In the genomic region with DNA sequence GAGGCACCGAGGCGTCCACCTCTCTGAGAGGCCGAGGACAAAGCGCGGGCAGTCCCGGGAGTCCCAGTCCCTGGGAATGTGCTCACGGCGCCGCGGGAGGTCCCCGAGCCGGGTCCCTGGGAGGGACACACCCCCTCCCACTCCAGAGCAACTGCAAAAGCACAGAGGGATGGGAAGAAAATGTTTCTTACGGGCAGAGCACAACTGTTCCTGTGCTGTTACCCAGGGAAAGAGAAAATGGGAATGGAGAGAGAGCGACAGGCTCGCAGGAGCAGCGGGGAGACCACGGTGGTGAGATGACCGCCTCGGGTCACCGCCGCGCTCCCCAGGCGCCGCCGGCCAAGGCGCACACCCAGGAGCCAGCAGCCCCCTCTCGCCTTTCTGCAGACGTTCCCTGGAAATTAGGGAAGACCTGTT, we compare ENCODE assay signal across 8 cellular contexts. TPM values are rescaled to one million over a fixed set of nuclear protein-coding genes. Genes with fewer than 3 reads are reported as not detected.
A peak's percentile ranks its signal among the peaks of the same experiment; 100 is the strongest.
DNase-seq lines count a peak whose midpoint lies in the region; ATAC-seq and TF ChIP-seq lines count a peak whose summit lies in the region.

No MANE protein-coding gene starts in this region.

- H3K36me3 ChIP-seq in PC-9 (ENCODE audit: low read depth): no peaks in the 10 kb centered on the region
- H3K36me3 ChIP-seq in esophagus (ENCODE audit: control insufficient read depth in 2 of 2, insufficient read depth in 2 of 2, low read length in 1 of 2): no peaks in the 10 kb centered on the region
- H3K36me3 ChIP-seq in neural progenitor cell: no peaks in the 10 kb centered on the region

- H3K4me2 ChIP-seq in PC-9 (peak overlapping the region; percentile 92), neural progenitor cell (peak overlapping the region; percentile 95)

- CTCF ChIA-PET in AG04449 (lab: Yijun Ruan, JAX): no interaction called here
- CTCF ChIA-PET in PC-9 (lab: Charles Lee): interaction anchor here (0.7 kb wide), 1 partner anchor 214 kb away, joined by 3 read pairs; no protein-coding TSS in a partner anchor

- H3K79me2 ChIP-seq in PC-9 (ENCODE audit: low read depth): no peaks in the 10 kb centered on the region
- H3K79me2 ChIP-seq in neural progenitor cell (ENCODE audit: low read depth): no peaks in the 10 kb centered on the region

- H3K27me3 ChIP-seq in PC-9 (ENCODE audit: insufficient read depth, low read depth): peaks cover 70% of the 10 kb centered on the region
- H3K27me3 ChIP-seq in esophagus (ENCODE audit: control insufficient read depth in 1 of 2, insufficient read depth in 2 of 2, low read length in 2 of 2): peaks cover 0 to 3% of the 10 kb centered on the region in 2 donors
- peaks cover 86% of the 10 kb centered on the region for H3K27me3 ChIP-seq in neural progenitor cell

- no peak overlapping the region for H3K27ac Mint-ChIP-seq in neural progenitor cell

- H3F3A ChIP-seq in PC-9 (ENCODE audit: insufficient read depth, low read depth): no peaks in the 10 kb centered on the region
- H3F3A ChIP-seq in neural progenitor cell (ENCODE audit: low read depth): peaks cover 53% of the 10 kb centered on the region

- no peaks in the 10 kb centered on the region for H3K36me3 Mint-ChIP-seq in neural progenitor cell

- H3K9me3 ChIP-seq in PC-9 (ENCODE audit: insufficient read depth, low read depth) (no peaks in the 10 kb centered on the region), esophagus (ENCODE audit: control insufficient read depth in 2 of 2, insufficient read depth in 1 of 2, low read depth in 1 of 2, low read length in 1 of 2) (no peaks in the 10 kb centered on the region), neural progenitor cell (ENCODE audit: low read depth) (no peaks in the 10 kb centered on the region)

- ATAC-seq in GM19463 (IDR thresholded peaks at IDR 0.05; ENCODE audit: unreplicated experiment) (peak; percentile 0), HG02973 (IDR thresholded peaks at IDR 0.05; ENCODE audit: unreplicated experiment) (no peak)

- POLR2A ChIA-PET in AG04449 (lab: Yijun Ruan, JAX) (no interaction called here), PC-9 (lab: Charles Lee; ENCODE audit: unreplicated experiment) (no interaction called here)

- no peak for TF ChIP-seq CTCF in AG04449 (IDR thresholded peaks at IDR 0.05; ENCODE audit: insufficient read depth, low read length, missing control alignments)
- TF ChIP-seq CTCF in PC-9 (conservative IDR thresholded peaks at IDR 0.05): no peak
- TF ChIP-seq CTCF in neural progenitor cell (IDR thresholded peaks at IDR 0.05): no peak

- WGBS in esophagus, 2 donors: 1% methylated on average over 28 of the region's 28 CpGs

- H3K4me1 ChIP-seq in PC-9 (replicated peaks; ENCODE audit: insufficient read depth) (0 out of 2 replicates have a peak, but pooled peaks cover 12% of the 10 kb centered on the region), esophagus (ENCODE audit: control insufficient read depth in 2 of 2, insufficient read depth in 2 of 2, low read length in 1 of 2) (no peaks in the 10 kb centered on the region), neural progenitor cell (peaks cover 39% of the 10 kb centered on the region)

- BruUV-seq in PC-9 (replicated peaks; lab: Mats Ljungman, UMichigan): no TSS peak

- H3K9ac ChIP-seq in neural progenitor cell: no peak overlapping the region

- no peak overlapping the region for H3K27ac ChIP-seq in PC-9
- peak overlapping the region; percentile 74 to 93 for H3K27ac ChIP-seq in esophagus (ENCODE audit: low read depth in 2 of 2, low read length in 1 of 2)
- H3K27ac ChIP-seq in neural progenitor cell: no peak overlapping the region

- peaks cover 52% of the 10 kb centered on the region for H3K27me3 Mint-ChIP-seq in neural progenitor cell (ENCODE audit: insufficient read depth, low read depth)

- H3K9me2 ChIP-seq in PC-9 (ENCODE audit: insufficient read depth): no peaks in the 10 kb centered on the region

- peak overlapping the region; percentile 83 for H3K4me3 Mint-ChIP-seq in neural progenitor cell

- H3K4me3 ChIP-seq in AG04449 (ENCODE audit: low read depth, low read length) (peak overlapping the region; percentile 75), PC-9 (peak overlapping the region; percentile 63), esophagus (ENCODE audit: low read depth in 1 of 2, low read length in 2 of 2) (peak overlapping the region; percentile 62 to 82), neural progenitor cell (peak overlapping the region; percentile 59)

- H4K20me1 ChIP-seq in PC-9 (ENCODE audit: insufficient read depth) (no peaks in the 10 kb centered on the region), neural progenitor cell (ENCODE audit: low read depth) (no peaks in the 10 kb centered on the region)

- intact Hi-C loops in PC-9 (cut with micrococcal nuclease; ENCODE audit: unreplicated experiment): no loop called here

- H3K4me1 Mint-ChIP-seq in neural progenitor cell: peaks cover 22% of the 10 kb centered on the region

- peaks cover 2% of the 10 kb centered on the region for H3K9me3 Mint-ChIP-seq in neural progenitor cell

- DNase-seq in AG04449 (ENCODE audit: low read depth, low spot score) (no peak), PC-9 (peak in 1 of 2 experiments; percentile 8), neural progenitor cell (ENCODE audit: low spot score) (peak; percentile 75), SHP77 treated with DMSO at 0.1 percent for 48 hours (lab: John Stamatoyannopoulos, UW) (no peak)
- no peak for DNase-seq in stimulated activated CD4-positive, alpha-beta T cell treated with anti-CD3 and anti-CD28 coated beads, Interleukin-1b, Interleukin-23, amount 100 ng/mL, for 48 hours

- H2AFZ ChIP-seq in PC-9: peak overlapping the region; percentile 63
- H2AFZ ChIP-seq in neural progenitor cell (replicated peaks): peak overlapping the region; percentile 52

RNA-seq across cellular contexts. Expression of a gene that starts 1.2 kb away (rescaled TPM):
- total RNA-seq in PC-9 (2021) (not detected in 2 replicates), neural progenitor cell (ENCODE audit: low replicate concordance) (0.67 and 1.0 TPM in 2 replicates)
- polyA plus RNA-seq in esophagus: 10 to 100 TPM in 1 of 2 donors, 1 to 10 TPM in 1; 8.6 to 25.5 TPM

Comparison
In these comparisons a context has a peak if more than half of its experiments do, and no peak if none do; other contexts are left out.
1. H3K27ac ChIP-seq: peak in esophagus (2 of 2); none in PC-9 (single experiment) and neural progenitor cell (single experiment).
2. Peak in every context shown above with its lines, with median percentiles within 50 percentile points of each other: H3K4me3 ChIP-seq.